ENCODE assay signal across 9 cellular contexts in genomic region chr16:2149630-2150417, GRCh38.
A peak's percentile ranks its signal among the peaks of the same experiment; 100 is the strongest.
DNase-seq lines count a peak whose midpoint lies in the region; ATAC-seq and TF ChIP-seq lines count a peak whose summit lies in the region.
"Had no signal": no experiment of that assay in that cellular context is flagged by ENCODE, and none has a peak within 500 bp of the region (broad histone marks: within the 10 kb centered on the region; RNA-seq: fewer than 3 reads in every experiment).

No MANE protein-coding gene starts in this region.

- peak overlapping the region; percentile 18 for H3K27ac Mint-ChIP-seq in activated naive CD8-positive, alpha-beta T cell treated with anti-CD3 and anti-CD28 coated beads, Interleukin-2, amount 50 U/mL, for 24 hours
- H3K27ac Mint-ChIP-seq in nephron, result no peak overlapping the region

- no peak for TF ChIP-seq RAD21 in Ishikawa (IDR thresholded peaks at IDR 0.05; ENCODE audit: low read depth)

- no peaks in the 10 kb centered on the region for H3K27me3 Mint-ChIP-seq in activated naive CD8-positive, alpha-beta T cell treated with anti-CD3 and anti-CD28 coated beads, Interleukin-2, amount 50 U/mL, for 24 hours
- H3K27me3 Mint-ChIP-seq in nephron (ENCODE audit: low read depth), result no peaks in the 10 kb centered on the region

- no peak for TF ChIP-seq EP300 in Ishikawa (IDR thresholded peaks at IDR 0.05; ENCODE audit: borderline replicate concordance)

- H3K4me3 Mint-ChIP-seq in activated naive CD8-positive, alpha-beta T cell treated with anti-CD3 and anti-CD28 coated beads, Interleukin-2, amount 50 U/mL, for 24 hours, result peak overlapping the region; percentile 38
- H3K4me3 Mint-ChIP-seq in nephron, result peak overlapping the region; percentile 72 to 73 (median 73)

- peaks cover 23% of the 10 kb centered on the region for H3K4me1 Mint-ChIP-seq in activated naive CD8-positive, alpha-beta T cell treated with anti-CD3 and anti-CD28 coated beads, Interleukin-2, amount 50 U/mL, for 24 hours
- peaks cover 26% of the 10 kb centered on the region for H3K4me1 Mint-ChIP-seq in nephron

- H3K36me3 Mint-ChIP-seq in activated naive CD8-positive, alpha-beta T cell treated with anti-CD3 and anti-CD28 coated beads, Interleukin-2, amount 50 U/mL, for 24 hours (ENCODE audit: low read depth), result peaks cover 39% of the 10 kb centered on the region
- peaks cover 5% of the 10 kb centered on the region for H3K36me3 Mint-ChIP-seq in nephron (ENCODE audit: low read depth)

- no peak for TF ChIP-seq CTCF in nephron (IDR thresholded peaks at IDR 0.05; ENCODE audit: unreplicated experiment in 3 of 3)

- no peaks in the 10 kb centered on the region for H3K9me3 Mint-ChIP-seq in activated naive CD8-positive, alpha-beta T cell treated with anti-CD3 and anti-CD28 coated beads, Interleukin-2, amount 50 U/mL, for 24 hours
- no peaks in the 10 kb centered on the region for H3K9me3 Mint-ChIP-seq in nephron

- ATAC-seq in activated naive CD8-positive, alpha-beta T cell treated with anti-CD3 and anti-CD28 coated beads, Interleukin-2, amount 50 U/mL, for 24 hours, result peak; percentile 13
- ATAC-seq in HG02870 (IDR thresholded peaks at IDR 0.05; ENCODE audit: unreplicated experiment) (no peak), HG03280 (IDR thresholded peaks at IDR 0.05; ENCODE audit: unreplicated experiment) (no peak)
- ATAC-seq: activated CD4-positive, CD25-positive, alpha-beta regulatory T cell treated with anti-CD3 and anti-CD28 coated beads, Interleukin-2, amount 50 U/mL, for 24 hours had no signal

- peak; percentile 19 for DNase-seq in DMS 273 treated with DMSO at 0.1 percent for 48 hours (lab: John Stamatoyannopoulos, UW)
- DNase-seq in activated naive CD8-positive, alpha-beta T cell treated with anti-CD3 and anti-CD28 coated beads, Interleukin-2, amount 50 U/mL, for 24 hours, result peak; percentile 36
- DNase-seq in DMS114 treated with DMSO at 0.1 percent for 48 hours (lab: John Stamatoyannopoulos, UW; ENCODE audit: unreplicated experiment), result no peak
- DNase-seq in stimulated activated naive CD4-positive, alpha-beta T cell treated with Interleukin-2 at 50 U/mL for 16 hours (lab: John Stamatoyannopoulos, UW), result no peak

TF ChIP-seq in Ishikawa, 13 proteins besides CTCF, POLR2A, EP300 and RAD21:
- TF ChIP-seq, protein P1, sequence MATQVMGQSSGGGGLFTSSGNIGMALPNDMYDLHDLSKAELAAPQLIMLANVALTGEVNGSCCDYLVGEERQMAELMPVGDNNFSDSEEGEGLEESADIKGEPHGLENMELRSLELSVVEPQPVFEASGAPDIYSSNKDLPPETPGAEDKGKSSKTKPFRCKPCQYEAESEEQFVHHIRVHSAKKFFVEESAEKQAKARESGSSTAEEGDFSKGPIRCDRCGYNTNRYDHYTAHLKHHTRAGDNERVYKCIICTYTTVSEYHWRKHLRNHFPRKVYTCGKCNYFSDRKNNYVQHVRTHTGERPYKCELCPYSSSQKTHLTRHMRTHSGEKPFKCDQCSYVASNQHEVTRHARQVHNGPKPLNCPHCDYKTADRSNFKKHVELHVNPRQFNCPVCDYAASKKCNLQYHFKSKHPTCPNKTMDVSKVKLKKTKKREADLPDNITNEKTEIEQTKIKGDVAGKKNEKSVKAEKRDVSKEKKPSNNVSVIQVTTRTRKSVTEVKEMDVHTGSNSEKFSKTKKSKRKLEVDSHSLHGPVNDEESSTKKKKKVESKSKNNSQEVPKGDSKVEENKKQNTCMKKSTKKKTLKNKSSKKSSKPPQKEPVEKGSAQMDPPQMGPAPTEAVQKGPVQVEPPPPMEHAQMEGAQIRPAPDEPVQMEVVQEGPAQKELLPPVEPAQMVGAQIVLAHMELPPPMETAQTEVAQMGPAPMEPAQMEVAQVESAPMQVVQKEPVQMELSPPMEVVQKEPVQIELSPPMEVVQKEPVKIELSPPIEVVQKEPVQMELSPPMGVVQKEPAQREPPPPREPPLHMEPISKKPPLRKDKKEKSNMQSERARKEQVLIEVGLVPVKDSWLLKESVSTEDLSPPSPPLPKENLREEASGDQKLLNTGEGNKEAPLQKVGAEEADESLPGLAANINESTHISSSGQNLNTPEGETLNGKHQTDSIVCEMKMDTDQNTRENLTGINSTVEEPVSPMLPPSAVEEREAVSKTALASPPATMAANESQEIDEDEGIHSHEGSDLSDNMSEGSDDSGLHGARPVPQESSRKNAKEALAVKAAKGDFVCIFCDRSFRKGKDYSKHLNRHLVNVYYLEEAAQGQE (IDR thresholded peaks at IDR 0.05; ENCODE audit: low read depth), result no peak
- TF ChIP-seq TAF1 (IDR thresholded peaks at IDR 0.05; ENCODE audit: low read depth) (peak; percentile 34; the same call in 1 of the 2 replicates), CREB1 (IDR thresholded peaks at IDR 0.05; ENCODE audit: low read depth) (no peak), TCF12 (IDR thresholded peaks at IDR 0.05; ENCODE audit: low read depth) (0 out of 2 replicates have a peak, but pooled peaks have one; percentile 13), MAX (IDR thresholded peaks at IDR 0.05) (peak; percentile 49), CEBPB (IDR thresholded peaks at IDR 0.05) (no peak), TEAD4 (IDR thresholded peaks at IDR 0.05) (no peak), ZBTB7A (IDR thresholded peaks at IDR 0.05; ENCODE audit: low read depth) (no peak; the same call in none of the 2 replicates), EGR1 (IDR thresholded peaks at IDR 0.05) (no peak), NFIC (IDR thresholded peaks at IDR 0.05) (peak; percentile 20; the same call in 1 of the 2 replicates), FOXM1 (IDR thresholded peaks at IDR 0.05; ENCODE audit: borderline replicate concordance, low read depth) (no peak), YY1 (IDR thresholded peaks at IDR 0.05; ENCODE audit: low read depth) (no peak)
- TF ChIP-seq, protein P2, sequence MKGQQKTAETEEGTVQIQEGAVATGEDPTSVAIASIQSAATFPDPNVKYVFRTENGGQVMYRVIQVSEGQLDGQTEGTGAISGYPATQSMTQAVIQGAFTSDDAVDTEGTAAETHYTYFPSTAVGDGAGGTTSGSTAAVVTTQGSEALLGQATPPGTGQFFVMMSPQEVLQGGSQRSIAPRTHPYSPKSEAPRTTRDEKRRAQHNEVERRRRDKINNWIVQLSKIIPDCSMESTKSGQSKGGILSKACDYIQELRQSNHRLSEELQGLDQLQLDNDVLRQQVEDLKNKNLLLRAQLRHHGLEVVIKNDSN (IDR thresholded peaks at IDR 0.05), result peak; percentile 14; the same call in 1 of the 2 replicates

Comparison
In these comparisons a context has a peak if more than half of its experiments do, and no peak if none do; other contexts are left out.
1. DNase-seq: peak in DMS 273 treated with DMSO at 0.1 percent for 48 hours (single experiment) and activated naive CD8-positive, alpha-beta T cell treated with anti-CD3 and anti-CD28 coated beads, Interleukin-2, amount 50 U/mL, for 24 hours (single experiment); none in DMS114 treated with DMSO at 0.1 percent for 48 hours (single experiment) and stimulated activated naive CD4-positive, alpha-beta T cell treated with Interleukin-2 at 50 U/mL for 16 hours (single experiment).